ENCODE assay signal across 20 cellular contexts in genomic region chr7:150891740-150892139, GRCh38. TPM values are rescaled to one million over a fixed set of nuclear protein-coding genes. Genes with fewer than 3 reads are reported as not detected.
DNase-seq lines count a peak whose midpoint lies in the region; ATAC-seq, FAIRE-seq and TF ChIP-seq lines count a peak whose summit lies in the region.
"Had no signal": no experiment of that assay in that cellular context is flagged by ENCODE, and none has a peak within 500 bp of the region (broad histone marks: within the 10 kb centered on the region; RNA-seq: fewer than 3 reads in every experiment).

No MANE protein-coding gene starts in this region.

- 6% methylated on average over 5 of the region's 5 CpGs for WGBS in K562 (ENCODE audit: insufficient coverage, low coverage, missing lambda C conversion rate)
- WGBS in lower leg skin, 2 donors, result 84 to 88% methylated on average over 5 of the region's 5 CpGs
- WGBS in body of pancreas, 2 donors, result 91 to 93% methylated on average over 5 of the region's 5 CpGs

- FAIRE-seq in K562 (lab: Jason Lieb, UNC), result no peak
- FAIRE-seq: A549, GM12878, HTR-8/SVneo had no signal

- POLR2A ChIA-PET in K562 (lab: Yijun Ruan, JAX), result interaction anchor here (0.6 to 1.9 kb wide), 2 partner anchors 12 to 20 kb away, joined by 3 to 5 read pairs; no protein-coding TSS in a partner anchor
- POLR2A ChIA-PET in RWPE1 (lab: Yijun Ruan, JAX; ENCODE audit: low non-redundant PET), result no interaction called here

- H3K27ac Mint-ChIP-seq in stimulated activated memory B cell treated with anti-CD40 and anti-IgM and Interleukin-4, amounts not matched to agents 10 μg/mL and 1 μg/mL and 100 μg/mL, for 72 hours, result peak overlapping the region; percentile 29
- H3K27ac Mint-ChIP-seq: CD14-positive monocyte; CD4-positive, alpha-beta memory T cell; H9 had no signal

- peaks cover 37% of the 10 kb centered on the region for H3K4me1 Mint-ChIP-seq in stimulated activated memory B cell treated with anti-CD40 and anti-IgM and Interleukin-4, amounts not matched to agents 10 μg/mL and 1 μg/mL and 100 μg/mL, for 72 hours
- H3K4me1 Mint-ChIP-seq: CD14-positive monocyte; CD4-positive, alpha-beta memory T cell; H9 had no signal

- 0 out of 2 replicates have a peak overlapping the region, but pooled peaks have one; percentile 3 for H2AFZ ChIP-seq in OCI-LY1 (ENCODE audit: low read length)
- H2AFZ ChIP-seq in K562 (ENCODE audit: low read depth, low read length), result no peak overlapping the region

- no peak for TF ChIP-seq EP300 in K562 (IDR thresholded peaks at IDR 0.05; ENCODE audit: low read length)

- TF ChIP-seq POLR2A in K562 (conservative IDR thresholded peaks at IDR 0.05) (no peak), lower leg skin (IDR thresholded peaks at IDR 0.05) (no peak), body of pancreas (IDR thresholded peaks at IDR 0.05) (no peak)

- no peak for TF ChIP-seq RAD21 in K562 (CRISPR knock-in tag; conservative IDR thresholded peaks at IDR 0.05 in 1 of 2, IDR thresholded peaks at IDR 0.05 in 1 of 2)

- H3K4me3 ChIP-seq in OCI-LY1 (ENCODE audit: low read depth, low read length, poor library complexity, severe bottlenecking) (no peak overlapping the region), K562 (no peak overlapping the region), lower leg skin (ENCODE audit: low read depth, poor library complexity, severe bottlenecking) (no peak overlapping the region), body of pancreas (no peak overlapping the region)
- H3K4me3 ChIP-seq: A549, BLaER1, GM12878 had no signal

- no peaks in the 10 kb centered on the region for H4K20me1 ChIP-seq in OCI-LY1 (ENCODE audit: insufficient read depth, low read length)
- no peaks in the 10 kb centered on the region for H4K20me1 ChIP-seq in K562 (replicated peaks; ENCODE audit: control insufficient read depth, insufficient read depth, low read length)
- H4K20me1 ChIP-seq: BLaER1 had no signal

- peak overlapping the region; percentile 78 for H3K27ac ChIP-seq in OCI-LY1 (ENCODE audit: low read depth, low read length, poor library complexity, severe bottlenecking)
- H3K27ac ChIP-seq in K562 (ENCODE audit: extremely low read depth, low read depth, low read length), result no peak overlapping the region
- no peak overlapping the region for H3K27ac ChIP-seq in RWPE1
- H3K27ac ChIP-seq in body of pancreas, result no peak overlapping the region
- H3K27ac ChIP-seq: A549, BLaER1 had no signal

- DNase-seq in K562 (ENCODE audit: extremely low read depth in 1 of 4, low spot score in 3 of 4), result peak in 1 of 4 experiments; percentile 3
- DNase-seq in mesenteric fat pad (ENCODE audit: low spot score), result peak; percentile 82
- DNase-seq in NCI-H774 (lab: John Stamatoyannopoulos, UW), result no peak
- no peak for DNase-seq in RWPE1 (ENCODE audit: low spot score)
- no peak for DNase-seq in lower leg skin (ENCODE audit: low spot score in 2 of 2)
- DNase-seq in body of pancreas, result no peak
- DNase-seq: AML-193; CD4-positive, alpha-beta memory T cell; DMS79 treated with DMSO at 0.1 percent for 48 hours; EL; GOT3; H9; IMR-90 had no signal

- H3K36me3 ChIP-seq in OCI-LY1 (ENCODE audit: insufficient read depth, low read length) (no peaks in the 10 kb centered on the region; the same call in 1 of the 2 replicates), K562 (ENCODE audit: control insufficient read depth, insufficient read depth, low read length) (no peaks in the 10 kb centered on the region), body of pancreas (replicated peaks in 1 of 2; ENCODE audit: insufficient read depth in 1 of 2, low read depth in 2 of 2) (no peaks in the 10 kb centered on the region)
- H3K36me3 ChIP-seq: BLaER1 had no signal

- H3K79me2 ChIP-seq in OCI-LY1 (ENCODE audit: insufficient read depth, low read length) (no peaks in the 10 kb centered on the region), K562 (ENCODE audit: control insufficient read depth, insufficient read depth, low read length) (no peaks in the 10 kb centered on the region)

- BruUV-seq in K562 (replicated peaks; lab: Mats Ljungman, UMichigan), result no TSS peak

- in situ Hi-C loops in K562 (cut with MboI), result no loop called here

- H3K27me3 ChIP-seq in OCI-LY1 (ENCODE audit: insufficient read depth, low read length) (no peaks in the 10 kb centered on the region), K562 (ENCODE audit: control insufficient read depth in 2 of 2, insufficient read depth in 2 of 2, low read length in 2 of 2) (peaks cover 12 to 21% of the 10 kb centered on the region in 2 experiments; a peak in 3 of 5 replicates), body of pancreas (no peaks in the 10 kb centered on the region)
- H3K27me3 ChIP-seq: BLaER1 had no signal

- H3K4me3 Mint-ChIP-seq in stimulated activated memory B cell treated with anti-CD40 and anti-IgM and Interleukin-4, amounts not matched to agents 10 μg/mL and 1 μg/mL and 100 μg/mL, for 72 hours, result no peak overlapping the region
- H3K4me3 Mint-ChIP-seq: CD14-positive monocyte; CD4-positive, alpha-beta memory T cell; H9 had no signal

- TF ChIP-seq CTCF in OCI-LY1 (IDR thresholded peaks at IDR 0.05; ENCODE audit: low read length), result no peak
- no peak for TF ChIP-seq CTCF in K562 (IDR thresholded peaks at IDR 0.05 in 2 of 3, conservative IDR thresholded peaks at IDR 0.05 in 1 of 3; ENCODE audit: insufficient read depth in 2 of 3, low read depth in 1 of 3, low read length in 3 of 3)
- TF ChIP-seq CTCF in RWPE1 (conservative IDR thresholded peaks at IDR 0.05; ENCODE audit: low read depth), result no peak
- TF ChIP-seq CTCF in lower leg skin (IDR thresholded peaks at IDR 0.05), result no peak
- TF ChIP-seq CTCF in body of pancreas (IDR thresholded peaks at IDR 0.05), result no peak

- no peaks in the 10 kb centered on the region for H3F3A ChIP-seq in OCI-LY1 (ENCODE audit: insufficient read depth, low read length)

- H3K36me3 Mint-ChIP-seq in stimulated activated memory B cell treated with anti-CD40 and anti-IgM and Interleukin-4, amounts not matched to agents 10 μg/mL and 1 μg/mL and 100 μg/mL, for 72 hours, result peaks cover 17% of the 10 kb centered on the region
- H3K36me3 Mint-ChIP-seq: CD14-positive monocyte; CD4-positive, alpha-beta memory T cell had no signal

- peak overlapping the region; percentile 29; the same call in 1 of the 2 replicates for H3K4me2 ChIP-seq in OCI-LY1 (ENCODE audit: low read length)
- H3K4me2 ChIP-seq in K562 (ENCODE audit: insufficient read depth, low read length), result no peak overlapping the region
- H3K4me2 ChIP-seq: A549, BLaER1 had no signal

- peaks cover 12% of the 10 kb centered on the region for H3K9me3 Mint-ChIP-seq in stimulated activated memory B cell treated with anti-CD40 and anti-IgM and Interleukin-4, amounts not matched to agents 10 μg/mL and 1 μg/mL and 100 μg/mL, for 72 hours

- no peaks in the 10 kb centered on the region for H3K9me2 ChIP-seq in OCI-LY1 (ENCODE audit: low read depth, low read length)

- CTCF ChIA-PET in K562 (lab: Yijun Ruan, JAX; ENCODE audit: low intra/inter-chr PET ratio), result no interaction called here
- CTCF ChIA-PET in RWPE1 (lab: Yijun Ruan, JAX), result no interaction called here

- intact Hi-C loops in K562 (cut with micrococcal nuclease) (no loop called here), lower leg skin (cut with DNase I; ENCODE audit: low total_unique reads) (loop anchor here (10.0 kb wide), 1 partner anchor 223 kb away; no protein-coding TSS in a partner anchor), body of pancreas (cut with DNase I) (loop anchor here (10.0 kb wide), 1 partner anchor 223 kb away; no protein-coding TSS in a partner anchor)

- no peaks in the 10 kb centered on the region for H3K9me1 ChIP-seq in K562 (ENCODE audit: control insufficient read depth, insufficient read depth, low read length)

- H3K9ac ChIP-seq in OCI-LY1 (ENCODE audit: low read length), result no peak overlapping the region; the same call in 1 of the 2 replicates
- no peak overlapping the region for H3K9ac ChIP-seq in K562 (ENCODE audit: insufficient read depth in 1 of 2, low read depth in 2 of 2, low read length in 2 of 2)
- H3K9ac ChIP-seq: BLaER1 had no signal

- H3K9me3 ChIP-seq in OCI-LY1 (ENCODE audit: low read length) (peaks cover 8% of the 10 kb centered on the region), K562 (replicated peaks; ENCODE audit: control insufficient read depth, insufficient read depth, low read depth, low read length) (peaks cover 2% of the 10 kb centered on the region; the same call in 1 of the 2 replicates), body of pancreas (peaks cover 0 to 12% (median 0%) of the 10 kb centered on the region in 3 donors)

- H3K4me1 ChIP-seq in OCI-LY1 (ENCODE audit: insufficient read depth, low read length, severe bottlenecking), result peaks cover 43% of the 10 kb centered on the region
- H3K4me1 ChIP-seq in K562 (replicated peaks in 1 of 2; ENCODE audit: control insufficient read depth in 2 of 2, insufficient read depth in 2 of 2, low read length in 2 of 2), result no peaks in the 10 kb centered on the region
- H3K4me1 ChIP-seq in body of pancreas, result no peaks in the 10 kb centered on the region
- H3K4me1 ChIP-seq: A549, BLaER1 had no signal

- no peaks in the 10 kb centered on the region for H3K27me3 Mint-ChIP-seq in stimulated activated memory B cell treated with anti-CD40 and anti-IgM and Interleukin-4, amounts not matched to agents 10 μg/mL and 1 μg/mL and 100 μg/mL, for 72 hours

- no peak; the same call in 1 of the 3 replicates for ATAC-seq in K562
- peak; percentile 76 for ATAC-seq in stimulated activated memory B cell treated with anti-CD40 and anti-IgM and Interleukin-4, amounts not matched to agents 10 μg/mL and 1 μg/mL and 100 μg/mL, for 72 hours
- ATAC-seq in body of pancreas, result no peak
- ATAC-seq: A549, GM12878 had no signal

RNA-seq across cellular contexts. Expression of gene AOC1, which starts 39.4 kb away (rescaled TPM):
- not detected in 2 replicates for total RNA-seq in K562 (2011; cell fraction: chromatin; rRNA removed; ENCODE audit: low replicate concordance)
- total RNA-seq in K562 (2011; cell fraction: nucleolus; rRNA removed), result not detected in 2 replicates
- total RNA-seq in K562 (2011; cell fraction: nucleoplasm; rRNA removed), result not detected in 2 replicates
- total RNA-seq in K562 (2014; rRNA removed), result not detected in 2 replicates
- not detected in 2 replicates for total RNA-seq in K562 (2014; rRNA removed; fragmentation: Illumina TruSeq; extraction: Trizol)
- not detected in 2 replicates for total RNA-seq in K562 (2015; rRNA removed; fragmentation: Illumina TruSeq; extraction: Trizol)
- total RNA-seq in K562 (2021), result not detected in 2 replicates
- not detected in 2 replicates for polyA plus RNA-seq in K562 (2011; rRNA removed)
- not detected in 2 replicates for polyA plus RNA-seq in K562 (2011; cell fraction: cytosol; rRNA removed)
- polyA plus RNA-seq in K562 (2011; cell fraction: nucleus; rRNA removed), result not detected in 2 replicates
- polyA plus RNA-seq in K562 (2012), result not detected in 2 replicates
- not detected in 2 replicates for polyA plus RNA-seq in K562 (2014; fragmentation: Illumina TruSeq; extraction: Trizol)
- polyA plus RNA-seq in K562 (2014; fragmentation: Nextera tagmentation; extraction: Ambion mirVana), result not detected
- polyA plus RNA-seq in K562 (2014; rRNA removed), result not detected in 2 replicates
- polyA minus RNA-seq in K562 (2011; rRNA and poly(A)+ RNA removed), result not detected in 2 replicates
- polyA minus RNA-seq in K562 (2011; cell fraction: cytosol; rRNA and poly(A)+ RNA removed), result not detected in 2 replicates
- polyA minus RNA-seq in K562 (2011; cell fraction: nucleus; rRNA and poly(A)+ RNA removed), result not detected in 2 replicates
- 0.67 TPM for total RNA-seq in mesenteric fat pad
- 1 to 10 TPM; 1.2 to 6.7 (median 3.5) TPM for total RNA-seq in lower leg skin
- 1 to 10 TPM in 1 of 2 donors, not detected in 1; 1.6 TPM for total RNA-seq in body of pancreas
- total RNA-seq: CD4-positive, alpha-beta memory T cell; GM12878; IMR-90 had no signal
- polyA plus RNA-seq: A549; CD4-positive, alpha-beta memory T cell; IMR-90 had no signal
